9 cellular contexts compared by ENCODE assay signal in genomic region chr2:181954538-181954883, GRCh38. TPM values are rescaled to one million over a fixed set of nuclear protein-coding genes. Genes with fewer than 3 reads are reported as not detected.
DNase-seq lines count a peak whose midpoint lies in the region; ATAC-seq, FAIRE-seq and TF ChIP-seq lines count a peak whose summit lies in the region.
"Had no signal": no experiment of that assay in that cellular context is flagged by ENCODE, and none has a peak within 500 bp of the region (broad histone marks: within the 10 kb centered on the region; RNA-seq: fewer than 3 reads in every experiment).

No MANE protein-coding gene starts in this region.

- no peaks in the 10 kb centered on the region for H3K36me3 Mint-ChIP-seq in activated naive CD8-positive, alpha-beta T cell
- H3K36me3 Mint-ChIP-seq in activated naive CD8-positive, alpha-beta T cell treated with anti-CD3 and anti-CD28 coated beads for 36 hours, result no peaks in the 10 kb centered on the region

- peak overlapping the region; percentile 35 for H3K4me3 Mint-ChIP-seq in activated naive CD8-positive, alpha-beta T cell
- H3K4me3 Mint-ChIP-seq in activated naive CD8-positive, alpha-beta T cell treated with anti-CD3 and anti-CD28 coated beads for 36 hours, result no peak overlapping the region

- H3K9me3 ChIP-seq in RWPE2 (ENCODE audit: severe bottlenecking) (no peaks in the 10 kb centered on the region), gastroesophageal sphincter (no peaks in the 10 kb centered on the region), thymus (ENCODE audit: control insufficient read depth) (no peaks in the 10 kb centered on the region)

- WGBS in gastroesophageal sphincter (ENCODE audit: low coverage in 1 of 2), 2 donors, result 29 to 33% methylated on average over 4 of the region's 4 CpGs
- whole genome bisulfite sequencing in thymus, result 22% methylated on average over 4 of the region's 4 CpGs

- TF ChIP-seq CTCF in RWPE2 (IDR thresholded peaks at IDR 0.05; ENCODE audit: poor library complexity, severe bottlenecking) (peak; percentile 31), gastroesophageal sphincter (IDR thresholded peaks at IDR 0.05) (no peak), D721Med (IDR thresholded peaks at IDR 0.05; ENCODE audit: insufficient read depth, missing control alignments) (no peak)

- H3K4me1 Mint-ChIP-seq in activated naive CD8-positive, alpha-beta T cell (ENCODE audit: low read depth), result peaks cover 10% of the 10 kb centered on the region
- H3K4me1 Mint-ChIP-seq in activated naive CD8-positive, alpha-beta T cell treated with anti-CD3 and anti-CD28 coated beads for 36 hours, result peaks cover 8% of the 10 kb centered on the region

- H3K4me1 ChIP-seq in RWPE2 (ENCODE audit: insufficient read depth, poor library complexity, severe bottlenecking), result peaks cover 28% of the 10 kb centered on the region
- peaks cover 0 to 13% (median 0%) of the 10 kb centered on the region in 3 donors for H3K4me1 ChIP-seq in gastroesophageal sphincter
- peaks cover 6% of the 10 kb centered on the region for H3K4me1 ChIP-seq in thymus (ENCODE audit: control insufficient read depth, insufficient read depth, low read length)

- DNase-seq in activated naive CD8-positive, alpha-beta T cell treated with anti-CD3 and anti-CD28 coated beads for 36 hours, result no peak
- DNase-seq in RWPE2 (ENCODE audit: low spot score), result no peak
- DNase-seq in HUDEP-2 (lab: John Stamatoyannopoulos, UW; ENCODE audit: unreplicated experiment in 76 of 76), result no peak
- no peak for DNase-seq in D721Med (ENCODE audit: insufficient read length, low spot score)
- no peak for DNase-seq in cortex of kidney (lab: John Stamatoyannopoulos, UW)

- FAIRE-seq in D721Med (lab: Jason Lieb, UNC), result no peak

- no peak overlapping the region for H3K27ac Mint-ChIP-seq in activated naive CD8-positive, alpha-beta T cell
- no peak overlapping the region for H3K27ac Mint-ChIP-seq in activated naive CD8-positive, alpha-beta T cell treated with anti-CD3 and anti-CD28 coated beads for 36 hours

- no peaks in the 10 kb centered on the region for H3K9me3 Mint-ChIP-seq in activated naive CD8-positive, alpha-beta T cell (ENCODE audit: low read depth)
- H3K9me3 Mint-ChIP-seq in activated naive CD8-positive, alpha-beta T cell treated with anti-CD3 and anti-CD28 coated beads for 36 hours, result no peaks in the 10 kb centered on the region

- H3K27me3 ChIP-seq in RWPE2 (ENCODE audit: insufficient read depth, poor library complexity, severe bottlenecking) (no peaks in the 10 kb centered on the region), gastroesophageal sphincter (no peaks in the 10 kb centered on the region), thymus (ENCODE audit: control insufficient read depth, insufficient read depth) (no peaks in the 10 kb centered on the region)

- TF ChIP-seq EP300 in gastroesophageal sphincter (IDR thresholded peaks at IDR 0.05), result no peak

- ATAC-seq in RWPE2 (ENCODE audit: low read depth) (no peak), gastroesophageal sphincter (no peak)

- H3K27me3 Mint-ChIP-seq in activated naive CD8-positive, alpha-beta T cell, result peaks cover 10% of the 10 kb centered on the region
- peaks cover 14% of the 10 kb centered on the region for H3K27me3 Mint-ChIP-seq in activated naive CD8-positive, alpha-beta T cell treated with anti-CD3 and anti-CD28 coated beads for 36 hours

- peak overlapping the region; percentile 86 for H3K27ac ChIP-seq in RWPE2 (ENCODE audit: poor library complexity, severe bottlenecking)
- no peak overlapping the region for H3K27ac ChIP-seq in gastroesophageal sphincter
- H3K27ac ChIP-seq in thymus (ENCODE audit: low read depth), result peak overlapping the region; percentile 22

- no peak for TF ChIP-seq POLR2A in gastroesophageal sphincter (IDR thresholded peaks at IDR 0.05)

- H3K4me3 ChIP-seq in RWPE2 (ENCODE audit: severe bottlenecking) (no peak overlapping the region), gastroesophageal sphincter (peak overlapping the region; percentile 12 to 40), thymus (ENCODE audit: low read length) (peak overlapping the region; percentile 57)

- H3K36me3 ChIP-seq in RWPE2 (ENCODE audit: low read depth) (no peaks in the 10 kb centered on the region), gastroesophageal sphincter (no peaks in the 10 kb centered on the region), thymus (ENCODE audit: control insufficient read depth, insufficient read depth) (no peaks in the 10 kb centered on the region)

RNA-seq across cellular contexts. Expression of gene PPP1R1C, which starts 31.1 kb away (rescaled TPM):
- not detected for total RNA-seq in activated naive CD8-positive, alpha-beta T cell treated with anti-CD3 and anti-CD28 coated beads for 36 hours
- total RNA-seq in gastroesophageal sphincter, result under 1 TPM in 1 of 4 donors, not detected in 3; 0.58 TPM
- polyA plus RNA-seq in thymus, result 9.0 TPM
- total RNA-seq: mononuclear cell had no signal

Comparison
In these comparisons a context has a peak if more than half of its experiments do, and no peak if none do; other contexts are left out.
1. H3K27ac ChIP-seq: peak in RWPE2 (single experiment) and thymus (single experiment); none in gastroesophageal sphincter (0 of 4).